8 cellular contexts compared by ENCODE assay signal in the genomic region with DNA sequence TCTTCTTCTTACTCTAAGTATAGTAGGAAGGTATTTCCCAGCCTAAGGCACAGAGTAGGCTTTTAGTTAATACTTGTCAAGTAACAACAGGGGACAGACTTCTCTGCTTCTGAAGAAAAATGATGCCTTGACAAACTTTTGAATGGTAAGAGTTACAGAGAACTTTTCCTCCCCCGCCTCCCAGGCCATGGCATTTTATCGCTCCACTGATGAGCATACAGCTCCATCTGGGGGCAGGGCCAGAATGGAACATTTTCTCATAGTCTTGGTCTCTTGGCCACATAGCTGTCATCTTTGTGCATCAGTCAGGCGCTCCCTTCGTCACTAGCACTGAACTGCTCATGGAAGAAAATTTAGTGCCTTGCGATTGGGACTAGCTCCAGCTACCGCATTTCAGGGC.
DNase-seq lines count a peak whose midpoint lies in the region; ATAC-seq and TF ChIP-seq lines count a peak whose summit lies in the region.

No MANE protein-coding gene starts in this region.

- no peak overlapping the region for H3K4me3 Mint-ChIP-seq in activated T-cell treated with anti-CD3 and anti-CD28 coated beads, Interleukin-2, amount 50 U/mL, for 72 hours

- H3K4me1 Mint-ChIP-seq in activated T-cell treated with anti-CD3 and anti-CD28 coated beads, Interleukin-2, amount 50 U/mL, for 72 hours (ENCODE audit: low read depth): no peaks in the 10 kb centered on the region

- no peak overlapping the region for H3K27ac Mint-ChIP-seq in activated T-cell treated with anti-CD3 and anti-CD28 coated beads, Interleukin-2, amount 50 U/mL, for 72 hours

- DNase-seq in C1 segment of cervical spinal cord (lab: John Stamatoyannopoulos, UW) (peak in 9 of 14 donors; percentile 1 to 36 (median 8)), H4 (ENCODE audit: low spot score) (peak; percentile 15), RPMI7951 (ENCODE audit: low read depth) (peak; percentile 88), fibroblast of villous mesenchyme (ENCODE audit: low read depth) (peak; percentile 48), omental fat pad (ENCODE audit: low spot score) (peak; percentile 23), activated T-cell treated with anti-CD3 and anti-CD28 coated beads for 4 hours (no peak), GF-D8 (lab: John Stamatoyannopoulos, UW) (no peak)
- no peak for DNase-seq in activated T-cell treated with anti-CD3 and anti-CD28 coated beads, Interleukin-2, amount 50 U/mL, for 72 hours

- no peaks in the 10 kb centered on the region for H3K9me3 Mint-ChIP-seq in activated T-cell treated with anti-CD3 and anti-CD28 coated beads, Interleukin-2, amount 50 U/mL, for 72 hours

- no peak overlapping the region for H3K4me3 ChIP-seq in fibroblast of villous mesenchyme (ENCODE audit: low read depth, low read length)

- peak; percentile 43 for TF ChIP-seq CTCF in fibroblast of villous mesenchyme (IDR thresholded peaks at IDR 0.05; ENCODE audit: insufficient read depth, low read depth, low read length)
- no peak for TF ChIP-seq CTCF in omental fat pad (IDR thresholded peaks at IDR 0.05)

- no peaks in the 10 kb centered on the region for H3K27me3 Mint-ChIP-seq in activated T-cell treated with anti-CD3 and anti-CD28 coated beads, Interleukin-2, amount 50 U/mL, for 72 hours (ENCODE audit: low read depth)

- no peak for ATAC-seq in omental fat pad (ENCODE audit: low FRiP score)
- no peak for ATAC-seq in activated T-cell treated with anti-CD3 and anti-CD28 coated beads, Interleukin-2, amount 50 U/mL, for 72 hours (replicated peaks in 1 of 2)

- H3K36me3 Mint-ChIP-seq in activated T-cell treated with anti-CD3 and anti-CD28 coated beads, Interleukin-2, amount 50 U/mL, for 72 hours (ENCODE audit: insufficient read depth in 2 of 2): no peaks in the 10 kb centered on the region

Comparison
In these comparisons a context has a peak if more than half of its experiments do, and no peak if none do; other contexts are left out.
1. DNase-seq: peak in C1 segment of cervical spinal cord (9 of 14), H4 (single experiment), RPMI7951 (single experiment), fibroblast of villous mesenchyme (single experiment) and omental fat pad (single experiment); none in activated T-cell treated with anti-CD3 and anti-CD28 coated beads for 4 hours (single experiment), GF-D8 (single experiment) and activated T-cell treated with anti-CD3 and anti-CD28 coated beads, Interleukin-2, amount 50 U/mL, for 72 hours (0 of 2).